17 cellular contexts compared by ENCODE assay signal in the genomic region with DNA sequence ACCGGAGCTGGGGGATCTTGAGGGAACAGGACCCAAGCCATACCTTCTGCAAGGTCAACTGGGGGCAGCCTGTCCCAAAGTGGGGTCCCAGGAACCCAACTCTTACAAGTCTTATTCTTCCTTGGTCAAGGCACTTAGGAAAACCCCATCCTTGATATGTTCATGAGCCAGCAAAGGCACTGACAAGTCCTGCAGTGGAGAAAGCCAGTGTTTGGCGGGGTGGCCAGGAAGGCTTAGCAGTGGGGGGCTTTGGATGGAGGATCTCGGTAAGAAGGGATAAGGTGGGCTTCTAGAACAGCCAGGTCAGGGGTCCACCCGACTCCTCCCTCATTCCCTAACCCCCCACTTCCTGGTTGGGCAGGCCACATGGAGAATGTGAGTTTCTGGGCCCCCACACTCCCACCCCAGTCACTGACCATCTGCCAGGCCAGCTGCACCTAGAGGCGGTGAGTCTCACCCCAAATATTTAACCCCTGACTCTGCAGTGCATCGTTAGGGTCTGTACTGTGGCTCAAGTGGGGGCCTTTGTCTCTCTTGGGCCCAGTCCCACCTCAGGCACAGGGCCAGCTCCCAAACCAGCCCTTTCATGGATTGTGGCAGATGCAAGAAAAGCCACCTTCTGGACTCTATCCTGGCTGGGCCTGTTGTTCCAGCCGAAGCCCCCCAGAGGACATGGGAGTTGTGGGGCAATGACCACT. TPM values are rescaled to one million over a fixed set of nuclear protein-coding genes. Genes with fewer than 3 reads are reported as not detected.
A peak's percentile ranks its signal among the peaks of the same experiment; 100 is the strongest.
DNase-seq lines count a peak whose midpoint lies in the region; TF ChIP-seq lines count a peak whose summit lies in the region.
"Had no signal": no experiment of that assay in that cellular context is flagged by ENCODE, and none has a peak within 500 bp of the region (broad histone marks: within the 10 kb centered on the region; RNA-seq: fewer than 3 reads in every experiment).

No MANE protein-coding gene starts in this region.

- 87% methylated on average over 7 of the region's 7 CpGs for WGBS in GM23248 (ENCODE audit: low coverage in 1 of 2, low lambda C conversion rate in 2 of 2, missing lambda C conversion rate in 2 of 2), 2 experiments
- WGBS in mesenchymal stem cell: 90% methylated on average over 5 of the region's 7 CpGs

- H3K27me3 Mint-ChIP-seq in type B pancreatic cell: no peaks in the 10 kb centered on the region

- H3K23ac ChIP-seq in mesenchymal stem cell (ENCODE audit: low read length in 2 of 2): no peak overlapping the region

- H3K9me3 Mint-ChIP-seq in type B pancreatic cell: no peaks in the 10 kb centered on the region

- no peaks in the 10 kb centered on the region for H3K9me2 ChIP-seq in GM23248 (ENCODE audit: insufficient read depth)
- no peaks in the 10 kb centered on the region for H3K9me2 ChIP-seq in MM.1S (replicated peaks; ENCODE audit: insufficient read depth, low read length)

- no peak overlapping the region for H2BK12ac ChIP-seq in mesenchymal stem cell (ENCODE audit: low read length in 2 of 2)

- H3F3A ChIP-seq in GM23248 (ENCODE audit: insufficient read depth): peaks cover 20% of the 10 kb centered on the region
- no peaks in the 10 kb centered on the region for H3F3A ChIP-seq in MM.1S (ENCODE audit: insufficient read depth, low read length)

- no peak overlapping the region for H3K4ac ChIP-seq in mesenchymal stem cell (ENCODE audit: low read depth in 1 of 2, low read length in 2 of 2)

- H3K27ac ChIP-seq in GM23248 (peak overlapping the region; percentile 15; the same call in 1 of the 2 replicates), RWPE1 (peak overlapping the region; percentile 72), mesenchymal stem cell (ENCODE audit: low read length, poor library complexity, severe bottlenecking) (peak overlapping the region; percentile 49), MM.1S (ENCODE audit: low read length) (no peak overlapping the region)

- H3K9ac ChIP-seq in GM23248 (no peak overlapping the region), mesenchymal stem cell (ENCODE audit: low read length) (peak overlapping the region; percentile 42), MM.1S (ENCODE audit: low read length) (no peak overlapping the region)

- H3K27me3 ChIP-seq in GM23248 (replicated peaks; ENCODE audit: insufficient read depth): no peaks in the 10 kb centered on the region
- no peaks in the 10 kb centered on the region for H3K27me3 ChIP-seq in mesenchymal stem cell (ENCODE audit: control insufficient read depth in 1 of 2, insufficient read depth in 1 of 2, low read length in 2 of 2)
- H3K27me3 ChIP-seq in BE2C: no peaks in the 10 kb centered on the region
- no peaks in the 10 kb centered on the region for H3K27me3 ChIP-seq in MM.1S (replicated peaks; ENCODE audit: insufficient read depth, low read length)

- H3K79me1 ChIP-seq in mesenchymal stem cell (replicated peaks; ENCODE audit: low read length, poor library complexity, severe bottlenecking): peaks cover 6% of the 10 kb centered on the region

- POLR2A ChIA-PET in RWPE1 (lab: Yijun Ruan, JAX; ENCODE audit: low non-redundant PET): interaction anchor here (0.5 kb wide), 1 partner anchor 18 kb away, joined by 17 read pairs; no protein-coding TSS in a partner anchor

- H3K4me1 Mint-ChIP-seq in type B pancreatic cell (ENCODE audit: unreplicated experiment): peaks cover 5% of the 10 kb centered on the region

- H2AFZ ChIP-seq in GM23248: no peak overlapping the region
- H2AFZ ChIP-seq in mesenchymal stem cell (ENCODE audit: low read depth, low read length): no peak overlapping the region
- no peak overlapping the region for H2AFZ ChIP-seq in MM.1S (ENCODE audit: low read length)

- DNase-seq in GM23248 (no peak), RWPE1 (ENCODE audit: low spot score) (no peak), mesenchymal stem cell (no peak), type B pancreatic cell (ENCODE audit: extremely low spot score, unreplicated experiment) (no peak), NCI-H2196 treated with DMSO at 0.1 percent for 48 hours (lab: John Stamatoyannopoulos, UW; ENCODE audit: unreplicated experiment) (no peak), BE2C (no peak), MM.1S (no peak)
- DNase-seq: Caco-2, KBM-7, NCI-H1105, NCI-H187, NCI-H2171 treated with DMSO at 0.1 percent for 48 hours, NCI-H510A, NCI-H82, SW 1271 had no signal

- no peaks in the 10 kb centered on the region for H3K9me3 ChIP-seq in GM23248 (ENCODE audit: low read depth)
- no peaks in the 10 kb centered on the region for H3K9me3 ChIP-seq in mesenchymal stem cell (ENCODE audit: control insufficient read depth, low read length)
- no peaks in the 10 kb centered on the region for H3K9me3 ChIP-seq in BE2C
- no peaks in the 10 kb centered on the region for H3K9me3 ChIP-seq in MM.1S (replicated peaks; ENCODE audit: insufficient read depth, low read length)
- H3K9me3 ChIP-seq: Caco-2, HAP-1 had no signal

- H3K4me3 ChIP-seq in GM23248 (no peak overlapping the region), mesenchymal stem cell (ENCODE audit: insufficient read depth in 1 of 2, low read depth in 1 of 2, low read length in 2 of 2) (no peak overlapping the region), BE2C (ENCODE audit: low read depth, low read length) (no peak overlapping the region), MM.1S (ENCODE audit: low read length) (no peak overlapping the region)
- H3K4me3 ChIP-seq: HAP-1 had no signal

- H2BK120ac ChIP-seq in mesenchymal stem cell (ENCODE audit: low read depth, low read length): no peak overlapping the region

- H2BK5ac ChIP-seq in mesenchymal stem cell (ENCODE audit: low read depth, low read length, poor library complexity, severe bottlenecking): peak overlapping the region; percentile 53

- H4K8ac ChIP-seq in mesenchymal stem cell (ENCODE audit: low read length): peak overlapping the region; percentile 9

- CTCF ChIA-PET in RWPE1 (lab: Yijun Ruan, JAX): interaction anchor here (1.5 kb wide), 1 partner anchor 41 kb away, joined by 4 read pairs; no protein-coding TSS in a partner anchor

- no peak overlapping the region for H3K4me3 Mint-ChIP-seq in type B pancreatic cell

- H3K36me3 ChIP-seq in GM23248 (ENCODE audit: low read depth): no peaks in the 10 kb centered on the region
- peaks cover 13 to 29% of the 10 kb centered on the region in 2 experiments for H3K36me3 ChIP-seq in mesenchymal stem cell (ENCODE audit: control insufficient read depth in 1 of 2, insufficient read depth in 2 of 2, low read depth in 1 of 2, low read length in 2 of 2)
- no peaks in the 10 kb centered on the region for H3K36me3 ChIP-seq in BE2C
- no peaks in the 10 kb centered on the region for H3K36me3 ChIP-seq in MM.1S (replicated peaks; ENCODE audit: insufficient read depth, low read length)
- H3K36me3 ChIP-seq: HAP-1 had no signal

- peak overlapping the region; percentile 56 for H2AK5ac ChIP-seq in mesenchymal stem cell (ENCODE audit: low read length, severe bottlenecking)

- no peak overlapping the region for H3K4me2 ChIP-seq in GM23248 (ENCODE audit: unreplicated experiment)
- H3K4me2 ChIP-seq in mesenchymal stem cell (ENCODE audit: low read length, poor library complexity, severe bottlenecking): no peak overlapping the region
- H3K4me2 ChIP-seq in MM.1S (ENCODE audit: low read depth, low read length): no peak overlapping the region

- peak overlapping the region; percentile 50 for H3K27ac Mint-ChIP-seq in type B pancreatic cell

- no peak overlapping the region for H4K91ac ChIP-seq in mesenchymal stem cell (ENCODE audit: low read length)

- H4K20me1 ChIP-seq in GM23248 (ENCODE audit: insufficient read depth): no peaks in the 10 kb centered on the region
- no peaks in the 10 kb centered on the region for H4K20me1 ChIP-seq in MM.1S (ENCODE audit: insufficient read depth, low read length)

- H3K4me1 ChIP-seq in GM23248 (ENCODE audit: insufficient read depth) (peaks cover 21% of the 10 kb centered on the region; the same call in 1 of the 2 replicates), mesenchymal stem cell (ENCODE audit: control insufficient read depth, insufficient read depth, low read depth, low read length) (peaks cover 37% of the 10 kb centered on the region), BE2C (no peaks in the 10 kb centered on the region), MM.1S (ENCODE audit: low read length) (no peaks in the 10 kb centered on the region)
- H3K4me1 ChIP-seq: HAP-1 had no signal

- no peak overlapping the region for H3K18ac ChIP-seq in mesenchymal stem cell (ENCODE audit: low read depth in 1 of 2, low read length in 2 of 2)

- TF ChIP-seq CTCF in RWPE1 (conservative IDR thresholded peaks at IDR 0.05; ENCODE audit: low read depth) (no peak), type B pancreatic cell (conservative IDR thresholded peaks at IDR 0.05) (no peak), BE2C (IDR thresholded peaks at IDR 0.05; ENCODE audit: low read depth, low read length) (no peak), MM.1S (IDR thresholded peaks at IDR 0.05; ENCODE audit: low read length) (no peak)

- no peak overlapping the region for H3K14ac ChIP-seq in mesenchymal stem cell (ENCODE audit: low read length in 2 of 2)

- in situ Hi-C loops in GM23248 (cut with MboI): no loop called here

- H3K79me2 ChIP-seq in GM23248 (ENCODE audit: insufficient read depth): no peaks in the 10 kb centered on the region
- no peaks in the 10 kb centered on the region for H3K79me2 ChIP-seq in MM.1S (ENCODE audit: low read length)

- no peaks in the 10 kb centered on the region for H3K36me3 Mint-ChIP-seq in type B pancreatic cell

- no peak overlapping the region for H2BK15ac ChIP-seq in mesenchymal stem cell (ENCODE audit: low read depth, poor library complexity, severe bottlenecking)

RNA-seq across cellular contexts. Expression of a gene that starts 22.3 kb away (rescaled TPM):
- total RNA-seq in GM23248 (2014; rRNA removed; shearing (Covaris generic)): 1.2 and 1.9 TPM in 2 replicates
- polyA plus RNA-seq in GM23248 (2016; fragmentation: Nextera tagmentation; extraction: Ambion mirVana): 0.94 and 1.7 TPM in 2 replicates
- 0.46 TPM for polyA plus RNA-seq in mesenchymal stem cell (2013, experiment 1 of 2)
- polyA plus RNA-seq in mesenchymal stem cell (2013, experiment 2 of 2): 0.47 TPM
- 142 and 428 TPM in 2 replicates for total RNA-seq in type B pancreatic cell (ENCODE audit: low replicate concordance)
- 2.8 TPM for polyA plus RNA-seq in BE2C (2012; ENCODE audit: insufficient read depth, insufficient read length, low read depth)

RNA-seq across cellular contexts. Expression of a gene that starts 43.5 kb away (rescaled TPM):
- total RNA-seq in GM23248 (2014; rRNA removed; shearing (Covaris generic)): not detected in 2 replicates
- not detected in 2 replicates for polyA plus RNA-seq in GM23248 (2016; fragmentation: Nextera tagmentation; extraction: Ambion mirVana)
- 0.01 TPM for polyA plus RNA-seq in mesenchymal stem cell (2013, experiment 1 of 2)
- polyA plus RNA-seq in mesenchymal stem cell (2013, experiment 2 of 2): not detected
- total RNA-seq in type B pancreatic cell (ENCODE audit: low replicate concordance): 0.71 and 0.92 TPM in 2 replicates
- not detected for polyA plus RNA-seq in BE2C (2012; ENCODE audit: insufficient read depth, insufficient read length, low read depth)
- total RNA-seq: MCF 10A had no signal

Comparison
In these comparisons a context has a peak if more than half of its experiments do, and no peak if none do; other contexts are left out.
1. RNA of a gene that starts 22.3 kb away (total RNA-seq): 142 to 428 TPM in type B pancreatic cell; 1.2 to 1.9 TPM in GM23248; every median in the first group is over 10 times any median in the second.